In the genomic region with DNA sequence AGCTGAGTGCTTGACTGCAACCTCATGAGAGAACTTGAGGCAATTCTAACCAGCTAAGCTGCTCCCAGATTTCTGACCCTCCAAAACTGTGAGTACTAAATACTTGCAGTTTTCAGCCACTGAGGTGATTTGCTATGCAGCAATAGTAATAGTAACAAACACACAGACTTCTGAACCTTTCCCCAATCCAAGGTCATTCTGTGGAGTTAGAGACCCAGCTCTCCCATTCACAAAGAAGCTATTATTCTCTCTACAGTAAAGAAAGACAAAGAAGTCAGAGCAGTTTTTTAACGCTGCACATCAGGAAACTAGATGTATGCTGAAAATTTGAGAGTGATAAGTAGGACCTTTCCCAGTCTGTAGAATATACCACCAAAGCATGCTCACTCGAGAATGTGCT, we compare ENCODE assay signal across 1 cellular context. TPM values are rescaled to one million over a fixed set of nuclear protein-coding genes. Genes with fewer than 3 reads are reported as not detected.
DNase-seq lines count a peak whose midpoint lies in the region; ATAC-seq, FAIRE-seq and TF ChIP-seq lines count a peak whose summit lies in the region.
"Not testable (repeated sequence)": the region's sequence is repeated elsewhere in the genome, so short reads cannot be mapped to it uniquely, and the experiment has no call there.

No MANE protein-coding gene starts in this region.

- H3K4me3 ChIP-seq in HepG2 (replicated peaks in 1 of 3; ENCODE audit: insufficient read depth in 1 of 3, low read depth in 2 of 3, low read length in 3 of 3), result not testable (repeated sequence)

- TF ChIP-seq CTCF in HepG2 (CRISPR knock-in tag; IDR thresholded peaks at IDR 0.05), result not testable (repeated sequence)

- not testable (repeated sequence) for H3K27me3 ChIP-seq in HepG2 (ENCODE audit: control insufficient read depth in 1 of 2, insufficient read depth in 2 of 2, low read length in 2 of 2)

- not testable (repeated sequence) for FAIRE-seq in HepG2 (lab: Jason Lieb, UNC)

- in situ Hi-C loops in HepG2 (cut with HindIII; ENCODE audit: extremely low pct_ligation_motif_present, low pct_unique_long_range_greater_than_20kb), result not testable (repeated sequence)

- intact Hi-C loops in HepG2 (cut with micrococcal nuclease; ENCODE audit: unreplicated experiment), result not testable (repeated sequence)

- TF ChIP-seq RAD21 in HepG2 (CRISPR knock-in tag; IDR thresholded peaks at IDR 0.05), result not testable (repeated sequence)

- not testable (repeated sequence) for H3K27ac ChIP-seq in HepG2 (ENCODE audit: extremely low read length, insufficient read depth, low read length)

- DNase-seq in HepG2 (ENCODE audit: low spot score), result not testable (repeated sequence)

- not testable (repeated sequence) for TF ChIP-seq POLR2A in HepG2 (IDR thresholded peaks at IDR 0.05; ENCODE audit: insufficient read depth in 1 of 2, low read depth in 2 of 2, low read length in 2 of 2)

- H3K4me2 ChIP-seq in HepG2 (ENCODE audit: low read depth, low read length), result not testable (repeated sequence)

- no CpG with 5 or more reads among the region's 2 CpGs for WGBS in HepG2 (ENCODE audit: low lambda C conversion rate)

- not testable (repeated sequence) for H3K79me2 ChIP-seq in HepG2 (ENCODE audit: insufficient read depth, low read length)

- TF ChIP-seq EP300 in HepG2 (IDR thresholded peaks at IDR 0.05; ENCODE audit: low read depth in 2 of 2, low read length in 2 of 2); HepG2 (CRISPR knock-in tag; IDR thresholded peaks at IDR 0.05; ENCODE audit: borderline replicate concordance): not testable (repeated sequence)

- H4K20me1 ChIP-seq in HepG2 (ENCODE audit: insufficient read depth, low read length), result not testable (repeated sequence)

- not testable (repeated sequence) for H2AFZ ChIP-seq in HepG2 (ENCODE audit: low read length)

- CTCF ChIA-PET in HepG2 (lab: Yijun Ruan, JAX; ENCODE audit: low intra/inter-chr PET ratio, low total read pairs), result not testable (repeated sequence)

- not testable (repeated sequence) for H3K9ac ChIP-seq in HepG2 (ENCODE audit: insufficient read depth, low read depth, low read length)

- peak; percentile 91 for ATAC-seq in HepG2

- H3K4me1 ChIP-seq in HepG2 (ENCODE audit: insufficient read depth, low read length), result not testable (repeated sequence)

- H3K9me3 ChIP-seq in HepG2 (ENCODE audit: low read length), result not testable (repeated sequence)

- BruUV-seq in HepG2 (replicated peaks; lab: Mats Ljungman, UMichigan), result not testable (repeated sequence)

- POLR2A ChIA-PET in HepG2 (lab: Yijun Ruan, JAX), result not testable (repeated sequence)

- not testable (repeated sequence) for H3K36me3 ChIP-seq in HepG2 (replicated peaks in 1 of 2; ENCODE audit: control insufficient read depth in 1 of 2, insufficient read depth in 2 of 2, low read length in 2 of 2)

RNA-seq across cellular contexts. Expression of a gene that starts 38.1 kb away (rescaled TPM):
- total RNA-seq in HepG2 (2016; rRNA removed; fragmentation: Illumina TruSeq; extraction: Trizol), result 3.9 and 6.4 TPM in 2 replicates
- total RNA-seq in HepG2 (2016; cell fraction: cytosol; rRNA removed; fragmentation: Illumina TruSeq; extraction: Trizol; ENCODE audit: low read depth), result 1.5 and 2.3 TPM in 2 replicates
- 4.0 and 5.5 TPM in 2 replicates for total RNA-seq in HepG2 (2016; cell fraction: insoluble cytoplasmic fraction; rRNA removed; fragmentation: Illumina TruSeq; extraction: Trizol)
- 2.3 and 2.5 TPM in 2 replicates for total RNA-seq in HepG2 (2016; cell fraction: membrane; rRNA removed; fragmentation: Illumina TruSeq; extraction: Trizol)
- 9.5 and 10.5 TPM in 2 replicates for total RNA-seq in HepG2 (2016; cell fraction: nucleus; rRNA removed; fragmentation: Illumina TruSeq; extraction: Trizol)
- 5.3 and 6.3 TPM in 2 replicates for polyA plus RNA-seq in HepG2 (2011; rRNA removed)
- polyA plus RNA-seq in HepG2 (2011; cell fraction: cytosol; rRNA removed), result 2.4 and 3.7 TPM in 2 replicates
- polyA plus RNA-seq in HepG2 (2011; cell fraction: nucleus; rRNA removed), result 11.4 and 13.2 TPM in 2 replicates
- polyA plus RNA-seq in HepG2 (2012), result 4.5 and 5.1 TPM in 2 replicates
- 0.15 and 0.25 TPM in 2 replicates for polyA plus RNA-seq in HepG2 (2016; cell fraction: cytosol; fragmentation: Illumina TruSeq; extraction: Trizol; ENCODE audit: low read depth)
- 2.0 and 2.2 TPM in 2 replicates for polyA plus RNA-seq in HepG2 (2016; cell fraction: insoluble cytoplasmic fraction; fragmentation: Illumina TruSeq; extraction: Trizol; ENCODE audit: low read depth)
- 0.38 and 0.56 TPM in 2 replicates for polyA plus RNA-seq in HepG2 (2016; cell fraction: membrane; fragmentation: Illumina TruSeq; extraction: Trizol; ENCODE audit: low read depth)
- polyA plus RNA-seq in HepG2 (2016; cell fraction: nucleus; fragmentation: Illumina TruSeq; extraction: Trizol; ENCODE audit: insufficient read depth, low read depth), result 9.7 and 13.4 TPM in 2 replicates
- polyA minus RNA-seq in HepG2 (2011; rRNA and poly(A)+ RNA removed; ENCODE audit: low replicate concordance), result 7.6 and 20.9 TPM in 2 replicates
- 5.0 TPM in 2 replicates for polyA minus RNA-seq in HepG2 (2011; cell fraction: cytosol; rRNA and poly(A)+ RNA removed)
- polyA minus RNA-seq in HepG2 (2011; cell fraction: nucleus; rRNA and poly(A)+ RNA removed), result 22.8 and 28.3 TPM in 2 replicates
